Comparison of ENCODE assay signal across 12 cellular contexts in the genomic region with DNA sequence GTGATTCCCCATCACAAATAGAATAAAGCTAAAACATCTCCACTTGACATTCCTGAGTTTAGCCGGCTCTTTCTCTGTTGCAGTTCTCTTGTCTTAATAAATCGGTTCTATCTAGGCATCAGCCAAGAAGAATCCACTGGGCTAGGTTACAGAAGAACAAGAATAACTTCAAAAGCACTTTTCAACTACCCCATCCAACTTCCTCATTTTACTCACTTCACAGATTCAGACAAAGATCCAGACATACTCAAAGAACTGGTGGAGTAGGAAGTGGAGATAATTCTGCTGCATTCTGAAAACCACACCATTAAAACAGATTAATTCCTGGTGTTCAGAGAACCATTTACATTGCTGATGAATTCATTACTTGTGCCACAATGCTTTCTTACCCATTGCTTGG. TPM values are rescaled to one million over a fixed set of nuclear protein-coding genes. Genes with fewer than 3 reads are reported as not detected.
DNase-seq lines count a peak whose midpoint lies in the region; ATAC-seq and TF ChIP-seq lines count a peak whose summit lies in the region.
"Had no signal": no experiment of that assay in that cellular context is flagged by ENCODE, and none has a peak within 500 bp of the region (broad histone marks: within the 10 kb centered on the region; RNA-seq: fewer than 3 reads in every experiment).

No MANE protein-coding gene starts in this region.

- H3K36me3 ChIP-seq in ACC112 (ENCODE audit: insufficient read depth, low read length) (no peaks in the 10 kb centered on the region), esophagus (ENCODE audit: control insufficient read depth in 2 of 2, insufficient read depth in 2 of 2, low read length in 1 of 2) (no peaks in the 10 kb centered on the region)
- H3K36me3 ChIP-seq: heart right ventricle had no signal

- H3K79me2 ChIP-seq in ACC112 (ENCODE audit: control insufficient read depth, insufficient read depth, low read length, unreplicated experiment) = no peaks in the 10 kb centered on the region

- ATAC-seq in GM19395 (IDR thresholded peaks at IDR 0.05; ENCODE audit: unreplicated experiment) (peak; percentile 71), HG02623 (IDR thresholded peaks at IDR 0.05; ENCODE audit: unreplicated experiment) (no peak)
- ATAC-seq in stimulated activated naive CD8-positive, alpha-beta T cell treated with anti-CD3 and anti-CD28 coated beads, Interleukin-15, amount 100 ng/mL, for 72 hours = no peak
- ATAC-seq: heart right ventricle, PC-3 had no signal

- no peaks in the 10 kb centered on the region for H3K27me3 Mint-ChIP-seq in activated CD4-positive, alpha-beta T cell treated with anti-CD3 and anti-CD28 coated beads, Interleukin-2, amount 10 ng/mL, durations not matched to agents 7 days and 5 days
- H3K27me3 Mint-ChIP-seq in stimulated activated naive CD8-positive, alpha-beta T cell treated with anti-CD3 and anti-CD28 coated beads, Interleukin-15, amount 100 ng/mL, for 72 hours = no peaks in the 10 kb centered on the region

- CTCF ChIA-PET in activated CD4-positive, alpha-beta T cell treated with anti-CD3 and anti-CD28 coated beads, Interleukin-2, amount 10 ng/mL, durations not matched to agents 7 days and 5 days (lab: Charles Lee) = interaction anchor here (1.3 to 2.1 kb wide), 2 partner anchors 20 to 23 kb away, joined by 6 to 9 read pairs; no protein-coding TSS in a partner anchor

- no peak for TF ChIP-seq CTCF in NB4 (IDR thresholded peaks at IDR 0.05; ENCODE audit: low read depth, low read length)

- WGBS in esophagus, 2 donors = 44 to 57% methylated on average over 2 of the region's 2 CpGs

- no peak overlapping the region for H3K4me3 Mint-ChIP-seq in activated CD4-positive, alpha-beta T cell treated with anti-CD3 and anti-CD28 coated beads, Interleukin-2, amount 10 ng/mL, durations not matched to agents 7 days and 5 days
- H3K4me3 Mint-ChIP-seq in stimulated activated naive CD8-positive, alpha-beta T cell treated with anti-CD3 and anti-CD28 coated beads, Interleukin-15, amount 100 ng/mL, for 72 hours = no peak overlapping the region

- H3K4me1 Mint-ChIP-seq in activated CD4-positive, alpha-beta T cell treated with anti-CD3 and anti-CD28 coated beads, Interleukin-2, amount 10 ng/mL, durations not matched to agents 7 days and 5 days = peaks cover 28% of the 10 kb centered on the region
- H3K4me1 Mint-ChIP-seq in stimulated activated naive CD8-positive, alpha-beta T cell treated with anti-CD3 and anti-CD28 coated beads, Interleukin-15, amount 100 ng/mL, for 72 hours = peaks cover 51% of the 10 kb centered on the region

- H3K27me3 ChIP-seq in ACC112 (ENCODE audit: insufficient read depth, low read length) (no peaks in the 10 kb centered on the region), esophagus (ENCODE audit: control insufficient read depth in 1 of 2, insufficient read depth in 2 of 2, low read length in 2 of 2) (no peaks in the 10 kb centered on the region)
- H3K27me3 ChIP-seq: heart right ventricle had no signal

- peak overlapping the region; percentile 3 for H2AFZ ChIP-seq in ACC112 (ENCODE audit: low read length, unreplicated experiment)

- H3K4me3 ChIP-seq in ACC112 (ENCODE audit: low read depth, low read length) (no peak overlapping the region), NB4 (ENCODE audit: low read depth, low read length) (no peak overlapping the region), esophagus (ENCODE audit: low read depth in 1 of 2, low read length in 2 of 2) (no peak overlapping the region)
- H3K4me3 ChIP-seq: heart right ventricle had no signal

- no peaks in the 10 kb centered on the region for H3K9me3 ChIP-seq in esophagus (ENCODE audit: control insufficient read depth in 2 of 2, insufficient read depth in 1 of 2, low read depth in 1 of 2, low read length in 1 of 2)
- H3K9me3 ChIP-seq: heart right ventricle had no signal

- H3K27ac Mint-ChIP-seq in activated CD4-positive, alpha-beta T cell treated with anti-CD3 and anti-CD28 coated beads, Interleukin-2, amount 10 ng/mL, durations not matched to agents 7 days and 5 days = no peak overlapping the region
- no peak overlapping the region for H3K27ac Mint-ChIP-seq in stimulated activated naive CD8-positive, alpha-beta T cell treated with anti-CD3 and anti-CD28 coated beads, Interleukin-15, amount 100 ng/mL, for 72 hours

- DNase-seq in NB4 (ENCODE audit: low read depth) = peak; percentile 66
- no peak for DNase-seq in activated CD4-positive, alpha-beta T cell treated with anti-CD3 and anti-CD28 coated beads, Interleukin-2, amount 10 ng/mL, durations not matched to agents 7 days and 5 days
- DNase-seq in stimulated activated naive CD8-positive, alpha-beta T cell treated with anti-CD3 and anti-CD28 coated beads, Interleukin-15, amount 100 ng/mL, for 72 hours = no peak
- DNase-seq in activated CD4-positive, CD25-positive, alpha-beta regulatory T cell treated with anti-CD3 and anti-CD28 coated beads, Interleukin-2, amount 50 U/mL, for 72 hours = no peak
- DNase-seq: activated naive CD4-positive, alpha-beta T cell; heart right ventricle; PC-3; stimulated activated naive CD4-positive, alpha-beta T cell had no signal

- peaks cover 15% of the 10 kb centered on the region for H3K4me1 ChIP-seq in ACC112 (ENCODE audit: control insufficient read depth, insufficient read depth, low read length, unreplicated experiment)
- peaks cover 0 to 6% of the 10 kb centered on the region in 2 donors for H3K4me1 ChIP-seq in esophagus (ENCODE audit: control insufficient read depth in 2 of 2, insufficient read depth in 2 of 2, low read length in 1 of 2)

- H3K36me3 Mint-ChIP-seq in activated CD4-positive, alpha-beta T cell treated with anti-CD3 and anti-CD28 coated beads, Interleukin-2, amount 10 ng/mL, durations not matched to agents 7 days and 5 days (ENCODE audit: low read depth) = peaks cover 2% of the 10 kb centered on the region

- H3K27ac ChIP-seq in ACC112 (ENCODE audit: low read depth, low read length) (no peak overlapping the region), esophagus (ENCODE audit: low read depth in 2 of 2, low read length in 1 of 2) (peak overlapping the region; percentile 2 to 18)
- H3K27ac ChIP-seq: heart right ventricle had no signal

- no peak for TF ChIP-seq POLR2A in NB4 (IDR thresholded peaks at IDR 0.05; ENCODE audit: extremely low read depth, insufficient read length)

- POLR2A ChIA-PET in activated CD4-positive, alpha-beta T cell treated with anti-CD3 and anti-CD28 coated beads, Interleukin-2, amount 10 ng/mL, durations not matched to agents 7 days and 5 days (lab: Charles Lee) = interaction anchor here (0.7 kb wide), 1 partner anchor 12 kb away, joined by 5 read pairs; no protein-coding TSS in a partner anchor

- H3K9me3 Mint-ChIP-seq in activated CD4-positive, alpha-beta T cell treated with anti-CD3 and anti-CD28 coated beads, Interleukin-2, amount 10 ng/mL, durations not matched to agents 7 days and 5 days = peaks cover 2% of the 10 kb centered on the region
- no peaks in the 10 kb centered on the region for H3K9me3 Mint-ChIP-seq in stimulated activated naive CD8-positive, alpha-beta T cell treated with anti-CD3 and anti-CD28 coated beads, Interleukin-15, amount 100 ng/mL, for 72 hours

RNA-seq across cellular contexts. Expression of gene ALPK2, which starts 9.6 kb away (rescaled TPM):
- under 1 TPM; 0.02 to 0.04 TPM for polyA plus RNA-seq in esophagus
- total RNA-seq in activated CD4-positive, alpha-beta T cell treated with anti-CD3 and anti-CD28 coated beads, Interleukin-2, amount 10 ng/mL, durations not matched to agents 7 days and 5 days = not detected

RNA-seq across cellular contexts. Expression of gene MALT1, which starts 32.8 kb away (rescaled TPM):
- polyA plus RNA-seq in esophagus = 10 to 100 TPM; 11.7 to 13.5 TPM
- total RNA-seq in activated CD4-positive, alpha-beta T cell treated with anti-CD3 and anti-CD28 coated beads, Interleukin-2, amount 10 ng/mL, durations not matched to agents 7 days and 5 days = 10 to 100 TPM; 52.1 to 57.0 TPM
